8 cellular contexts compared by ENCODE assay signal in genomic region chr2:20291106-20291564, GRCh38. TPM values are rescaled to one million over a fixed set of nuclear protein-coding genes. Genes with fewer than 3 reads are reported as not detected.
A peak's percentile ranks its signal among the peaks of the same experiment; 100 is the strongest.
DNase-seq lines count a peak whose midpoint lies in the region; ATAC-seq lines count a peak whose summit lies in the region.

No MANE protein-coding gene starts in this region.

- no peaks in the 10 kb centered on the region for H3K27me3 ChIP-seq in adipocyte (replicated peaks; ENCODE audit: control insufficient read depth, insufficient read depth, low read length)

- H3K4me1 Mint-ChIP-seq in activated naive CD4-positive, alpha-beta T cell treated with anti-CD3 and anti-CD28 coated beads for 36 hours (ENCODE audit: low read depth): peaks cover 12% of the 10 kb centered on the region

- H3K27me3 Mint-ChIP-seq in activated naive CD4-positive, alpha-beta T cell treated with anti-CD3 and anti-CD28 coated beads for 36 hours (ENCODE audit: low read depth): no peaks in the 10 kb centered on the region

- no peak overlapping the region for H3K4me3 Mint-ChIP-seq in activated naive CD4-positive, alpha-beta T cell treated with anti-CD3 and anti-CD28 coated beads for 36 hours

- no peaks in the 10 kb centered on the region for H3K9me3 ChIP-seq in adipocyte (ENCODE audit: control insufficient read depth, low read length)

- peaks cover 28% of the 10 kb centered on the region for H3K36me3 ChIP-seq in adipocyte (ENCODE audit: control insufficient read depth, insufficient read depth, low read length, severe bottlenecking)

- peak; percentile 66 for ATAC-seq in HG02798 (IDR thresholded peaks at IDR 0.05; ENCODE audit: poor library complexity, unreplicated experiment)
- peak; percentile 78 to 86 for ATAC-seq in left cardiac atrium
- peak; percentile 92 for ATAC-seq in sciatic nerve
- ATAC-seq in GM19452 (IDR thresholded peaks at IDR 0.05; ENCODE audit: unreplicated experiment): no peak

- H3K4me3 ChIP-seq in adipocyte (ENCODE audit: low read length): no peak overlapping the region

- no peaks in the 10 kb centered on the region for H3K9me3 Mint-ChIP-seq in activated naive CD4-positive, alpha-beta T cell treated with anti-CD3 and anti-CD28 coated beads for 36 hours

- peaks cover 21% of the 10 kb centered on the region for H3K4me1 ChIP-seq in adipocyte (ENCODE audit: control insufficient read depth, insufficient read depth, low read length)

- DNase-seq in activated naive CD4-positive, alpha-beta T cell treated with anti-CD3 and anti-CD28 coated beads for 36 hours: peak; percentile 41
- DNase-seq in activated naive CD4-positive, alpha-beta T cell treated with anti-CD3 and anti-CD28 coated beads, Interleukin-2, amount 50 U/mL, for 16 hours: no peak
- DNase-seq in NCI-H345 (lab: John Stamatoyannopoulos, UW) (peak; percentile 42), adipocyte (ENCODE audit: low read depth) (peak; percentile 87), left cardiac atrium (peak; percentile 33), sciatic nerve (ENCODE audit: low spot score) (no peak)

- no peak overlapping the region for H3K9ac ChIP-seq in adipocyte (ENCODE audit: low read length)

- H3K27ac Mint-ChIP-seq in activated naive CD4-positive, alpha-beta T cell treated with anti-CD3 and anti-CD28 coated beads for 36 hours: no peak overlapping the region

- CTCF ChIA-PET in activated naive CD4-positive, alpha-beta T cell treated with anti-CD3 and anti-CD28 coated beads for 36 hours (lab: Charles Lee): interaction anchor here (0.7 to 1.6 kb wide), 7 partner anchors 10 to 96 kb away, joined by 3 to 6 read pairs (median 4); no protein-coding TSS in a partner anchor

- peaks cover 21% of the 10 kb centered on the region for H3K36me3 Mint-ChIP-seq in activated naive CD4-positive, alpha-beta T cell treated with anti-CD3 and anti-CD28 coated beads for 36 hours (ENCODE audit: low read depth)

- intact Hi-C loops in activated naive CD4-positive, alpha-beta T cell treated with anti-CD3 and anti-CD28 coated beads for 36 hours (cut with micrococcal nuclease): no loop called here
- intact Hi-C loops in left cardiac atrium (cut with DNase I): no loop called here
- intact Hi-C loops in sciatic nerve (cut with DNase I): no loop called here

RNA-seq across cellular contexts. Expression of gene PUM2, which starts 59.5 kb away (rescaled TPM):
- total RNA-seq in activated naive CD4-positive, alpha-beta T cell treated with anti-CD3 and anti-CD28 coated beads for 36 hours: 10 to 100 TPM; 88.4 to 96.8 TPM
- 10 to 100 TPM; 70.3 to 73.0 TPM for total RNA-seq in left cardiac atrium
- total RNA-seq in sciatic nerve: 130 TPM

Comparison
In these comparisons a context has a peak if more than half of its experiments do, and no peak if none do; other contexts are left out.
1. DNase-seq: peak in activated naive CD4-positive, alpha-beta T cell treated with anti-CD3 and anti-CD28 coated beads for 36 hours (single experiment), NCI-H345 (single experiment), adipocyte (single experiment) and left cardiac atrium (single experiment); none in activated naive CD4-positive, alpha-beta T cell treated with anti-CD3 and anti-CD28 coated beads, Interleukin-2, amount 50 U/mL, for 16 hours (single experiment) and sciatic nerve (single experiment).